13 cellular contexts compared by ENCODE assay signal in the genomic region with DNA sequence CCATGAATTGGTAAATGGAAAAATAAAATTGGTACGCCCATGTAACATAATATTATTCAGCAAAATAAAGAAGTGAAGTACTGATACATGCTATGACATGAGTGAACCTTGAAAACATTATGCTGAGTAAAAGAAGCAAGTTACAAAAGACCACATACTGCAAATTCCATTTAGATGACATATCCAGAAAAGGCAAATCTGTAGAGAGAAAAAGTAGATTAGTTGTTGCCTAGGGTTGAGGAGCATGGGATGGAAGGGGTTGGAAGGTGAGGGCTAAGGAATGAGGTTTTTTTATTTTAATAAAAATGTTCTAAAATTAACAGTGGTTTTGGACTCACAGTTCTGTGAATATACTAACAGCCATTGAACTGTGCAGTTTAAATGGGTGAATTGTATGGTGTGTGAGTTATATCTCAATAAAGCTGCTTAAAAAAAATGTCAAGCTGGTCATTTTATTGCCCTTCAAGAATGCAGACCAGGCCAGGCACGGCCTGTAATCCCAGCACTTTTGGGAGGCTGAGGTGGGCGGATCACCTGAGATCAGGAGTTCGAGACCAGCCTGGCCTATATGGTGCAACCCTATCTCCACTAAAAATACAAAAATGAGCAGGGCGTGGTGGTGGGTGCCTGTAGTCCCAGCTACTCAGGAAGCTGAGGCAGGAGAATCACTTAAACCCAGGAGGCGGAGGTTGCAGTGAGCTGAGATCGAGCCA. TPM values are rescaled to one million over a fixed set of nuclear protein-coding genes. Genes with fewer than 3 reads are reported as not detected.
DNase-seq lines count a peak whose midpoint lies in the region; ATAC-seq and TF ChIP-seq lines count a peak whose summit lies in the region.
"Had no signal": no experiment of that assay in that cellular context is flagged by ENCODE, and none has a peak within 500 bp of the region (broad histone marks: within the 10 kb centered on the region; RNA-seq: fewer than 3 reads in every experiment).

No MANE protein-coding gene starts in this region.

- no peak for TF ChIP-seq POLR2A in gastroesophageal sphincter (IDR thresholded peaks at IDR 0.05)
- TF ChIP-seq POLR2A in Peyer's patch (IDR thresholded peaks at IDR 0.05): no peak

- CTCF ChIA-PET in CD8-positive, alpha-beta T cell (lab: Charles Lee): interaction anchor here (1.4 kb wide), 1 partner anchor 9 kb away, joined by 4 read pairs; no protein-coding TSS in a partner anchor

- H3K27me3 Mint-ChIP-seq in natural killer cell treated with Interleukin-12 subunit alpha and Interleukin-12 subunit beta and Interleukin-15 and Interleukin-18, amount 100 ng/mL, for 72 hours: peaks cover 9% of the 10 kb centered on the region in 2 donors
- H3K27me3 Mint-ChIP-seq in natural killer cell (ENCODE audit: low read depth in 2 of 2): peaks cover 33 to 45% of the 10 kb centered on the region in 2 donors
- H3K27me3 Mint-ChIP-seq in CD8-positive, alpha-beta T cell (ENCODE audit: low read depth): peaks cover 9% of the 10 kb centered on the region

- H3K4me1 ChIP-seq in gastroesophageal sphincter (peaks cover 0 to 9% (median 4%) of the 10 kb centered on the region in 3 donors), upper lobe of right lung (no peaks in the 10 kb centered on the region), Peyer's patch (no peaks in the 10 kb centered on the region)
- H3K4me1 ChIP-seq in CD8-positive, alpha-beta T cell (ENCODE audit: insufficient read depth, low read length): peaks cover 9% of the 10 kb centered on the region

- peak overlapping the region; percentile 67 for H3K4me3 Mint-ChIP-seq in natural killer cell treated with Interleukin-12 subunit alpha and Interleukin-12 subunit beta and Interleukin-15 and Interleukin-18, amount 100 ng/mL, for 72 hours
- no peak overlapping the region for H3K4me3 Mint-ChIP-seq in natural killer cell
- no peak overlapping the region for H3K4me3 Mint-ChIP-seq in CD8-positive, alpha-beta T cell
- H3K4me3 Mint-ChIP-seq: activated B cell treated with CpG ODN at 0.5 μM for 24 hours had no signal

- no peaks in the 10 kb centered on the region for H3K9me3 Mint-ChIP-seq in natural killer cell treated with Interleukin-12 subunit alpha and Interleukin-12 subunit beta and Interleukin-15 and Interleukin-18, amount 100 ng/mL, for 72 hours
- no peaks in the 10 kb centered on the region for H3K9me3 Mint-ChIP-seq in natural killer cell
- no peaks in the 10 kb centered on the region for H3K9me3 Mint-ChIP-seq in CD8-positive, alpha-beta T cell
- H3K9me3 Mint-ChIP-seq: activated B cell treated with CpG ODN at 0.5 μM for 24 hours had no signal

- DNase-seq in natural killer cell treated with Interleukin-12 subunit alpha and Interleukin-12 subunit beta and Interleukin-15 and Interleukin-18, amount 100 ng/mL, for 72 hours (ENCODE audit: low spot score): no peak
- DNase-seq in natural killer cell (no peak), amniotic epithelial cell (ENCODE audit: low read depth) (peak; percentile 92), upper lobe of right lung (no peak), Peyer's patch (no peak)
- DNase-seq in CD8-positive, alpha-beta T cell: no peak
- DNase-seq: activated B cell treated with CpG ODN at 0.5 μM for 24 hours; activated gamma-delta T cell; effector CD4-positive, alpha-beta T cell; NCI-H1694 treated with DMSO at 0.1 percent for 48 hours; stimulated activated CD4-positive, alpha-beta T cell treated with anti-CD3 and anti-CD28 coated beads, Interleukin-2, amount 100 ng/mL, for 48 hours had no signal

- TF ChIP-seq CTCF in natural killer cell (IDR thresholded peaks at IDR 0.05) (no peak), gastroesophageal sphincter (IDR thresholded peaks at IDR 0.05) (no peak), upper lobe of right lung (IDR thresholded peaks at IDR 0.05) (no peak), Peyer's patch (IDR thresholded peaks at IDR 0.05) (no peak)
- no peak for TF ChIP-seq CTCF in CD8-positive, alpha-beta T cell (IDR thresholded peaks at IDR 0.05)

- POLR2A ChIA-PET in CD8-positive, alpha-beta T cell (lab: Charles Lee): no interaction called here

- H3K36me3 Mint-ChIP-seq in natural killer cell treated with Interleukin-12 subunit alpha and Interleukin-12 subunit beta and Interleukin-15 and Interleukin-18, amount 100 ng/mL, for 72 hours: no peaks in the 10 kb centered on the region
- H3K36me3 Mint-ChIP-seq in natural killer cell: peaks cover 5% of the 10 kb centered on the region
- H3K36me3 Mint-ChIP-seq in CD8-positive, alpha-beta T cell: no peaks in the 10 kb centered on the region

- no peaks in the 10 kb centered on the region for H3K36me3 ChIP-seq in gastroesophageal sphincter
- H3K36me3 ChIP-seq in upper lobe of right lung: no peaks in the 10 kb centered on the region
- H3K36me3 ChIP-seq in Peyer's patch: no peaks in the 10 kb centered on the region
- no peaks in the 10 kb centered on the region for H3K36me3 ChIP-seq in CD8-positive, alpha-beta T cell (ENCODE audit: insufficient read depth, low read length)

- H3K27me3 ChIP-seq in gastroesophageal sphincter (no peaks in the 10 kb centered on the region), upper lobe of right lung (no peaks in the 10 kb centered on the region), Peyer's patch (no peaks in the 10 kb centered on the region)
- H3K27me3 ChIP-seq in CD8-positive, alpha-beta T cell (ENCODE audit: insufficient read depth, low read length): no peaks in the 10 kb centered on the region

- H3K4me1 Mint-ChIP-seq in natural killer cell treated with Interleukin-12 subunit alpha and Interleukin-12 subunit beta and Interleukin-15 and Interleukin-18, amount 100 ng/mL, for 72 hours (ENCODE audit: low read depth in 2 of 2): peaks cover 57 to 62% of the 10 kb centered on the region in 2 donors
- peaks cover 30 to 32% of the 10 kb centered on the region in 2 donors for H3K4me1 Mint-ChIP-seq in natural killer cell
- peaks cover 11% of the 10 kb centered on the region for H3K4me1 Mint-ChIP-seq in CD8-positive, alpha-beta T cell (ENCODE audit: low read depth)

- H3K9me3 ChIP-seq in gastroesophageal sphincter (no peaks in the 10 kb centered on the region), upper lobe of right lung (no peaks in the 10 kb centered on the region), Peyer's patch (no peaks in the 10 kb centered on the region)
- no peaks in the 10 kb centered on the region for H3K9me3 ChIP-seq in CD8-positive, alpha-beta T cell (ENCODE audit: low read length)

- 84 to 100% methylated on average over 1 to 7 of the region's 7 CpGs for whole genome bisulfite sequencing in gastroesophageal sphincter (ENCODE audit: low coverage in 1 of 2), 2 donors

- intact Hi-C loops in natural killer cell (cut with micrococcal nuclease): no loop called here
- intact Hi-C loops in upper lobe of right lung (cut with DNase I): no loop called here
- intact Hi-C loops in CD8-positive, alpha-beta T cell (cut with DNase I, micrococcal nuclease): no loop called here

- no peak overlapping the region for H3K4me3 ChIP-seq in gastroesophageal sphincter
- no peak overlapping the region for H3K4me3 ChIP-seq in upper lobe of right lung
- H3K4me3 ChIP-seq in Peyer's patch: no peak overlapping the region
- no peak overlapping the region for H3K4me3 ChIP-seq in CD8-positive, alpha-beta T cell (ENCODE audit: low read depth, low read length)

- TF ChIP-seq EP300 in gastroesophageal sphincter (IDR thresholded peaks at IDR 0.05): no peak

- no peak for ATAC-seq in natural killer cell treated with Interleukin-12 subunit alpha and Interleukin-12 subunit beta and Interleukin-15 and Interleukin-18, amount 100 ng/mL, for 72 hours
- no peak for ATAC-seq in natural killer cell
- ATAC-seq in gastroesophageal sphincter: peak; percentile 38
- ATAC-seq in upper lobe of right lung: peak; percentile 45
- no peak for ATAC-seq in HG02870 (IDR thresholded peaks at IDR 0.05; ENCODE audit: unreplicated experiment)
- ATAC-seq in CD8-positive, alpha-beta T cell: no peak

- no peak overlapping the region for H3K27ac ChIP-seq in gastroesophageal sphincter
- no peak overlapping the region for H3K27ac ChIP-seq in upper lobe of right lung
- H3K27ac ChIP-seq in Peyer's patch: no peak overlapping the region
- no peak overlapping the region for H3K27ac ChIP-seq in CD8-positive, alpha-beta T cell (ENCODE audit: low read depth, low read length)

- H3K27ac Mint-ChIP-seq in natural killer cell treated with Interleukin-12 subunit alpha and Interleukin-12 subunit beta and Interleukin-15 and Interleukin-18, amount 100 ng/mL, for 72 hours: peak overlapping the region; percentile 38 to 76
- no peak overlapping the region for H3K27ac Mint-ChIP-seq in natural killer cell
- no peak overlapping the region for H3K27ac Mint-ChIP-seq in CD8-positive, alpha-beta T cell
- H3K27ac Mint-ChIP-seq: activated B cell treated with CpG ODN at 0.5 μM for 24 hours had no signal

RNA-seq across cellular contexts. Expression of gene DLG1, which starts 8.1 kb away (rescaled TPM):
- total RNA-seq in natural killer cell treated with Interleukin-12 subunit alpha and Interleukin-12 subunit beta and Interleukin-15 and Interleukin-18, amount 100 ng/mL, for 72 hours: 100 to 1,000 TPM in 1 of 2 donors, 10 to 100 TPM in 1; 76.5 to 121 TPM
- total RNA-seq in natural killer cell (10 to 100 TPM; 82.0 to 91.8 (median 89.0) TPM), gastroesophageal sphincter (10 to 100 TPM; 71.4 to 90.4 (median 80.9) TPM), upper lobe of right lung (77.5 TPM), Peyer's patch (100 to 1,000 TPM; 136 to 221 (median 172) TPM)
- total RNA-seq in CD8-positive, alpha-beta T cell: 10 to 100 TPM; 70.9 to 72.9 TPM

Comparison
In these comparisons a context has a peak if more than half of its experiments do, and no peak if none do; other contexts are left out.
1. H3K27ac Mint-ChIP-seq: peak in natural killer cell treated with Interleukin-12 subunit alpha and Interleukin-12 subunit beta and Interleukin-15 and Interleukin-18, amount 100 ng/mL, for 72 hours (2 of 2); none in natural killer cell (0 of 2) and CD8-positive, alpha-beta T cell (single experiment).
2. ATAC-seq: peak in gastroesophageal sphincter (single experiment) and upper lobe of right lung (single experiment); none in natural killer cell treated with Interleukin-12 subunit alpha and Interleukin-12 subunit beta and Interleukin-15 and Interleukin-18, amount 100 ng/mL, for 72 hours (0 of 2), natural killer cell (0 of 3), HG02870 (single experiment) and CD8-positive, alpha-beta T cell (single experiment).